In the genomic region with DNA sequence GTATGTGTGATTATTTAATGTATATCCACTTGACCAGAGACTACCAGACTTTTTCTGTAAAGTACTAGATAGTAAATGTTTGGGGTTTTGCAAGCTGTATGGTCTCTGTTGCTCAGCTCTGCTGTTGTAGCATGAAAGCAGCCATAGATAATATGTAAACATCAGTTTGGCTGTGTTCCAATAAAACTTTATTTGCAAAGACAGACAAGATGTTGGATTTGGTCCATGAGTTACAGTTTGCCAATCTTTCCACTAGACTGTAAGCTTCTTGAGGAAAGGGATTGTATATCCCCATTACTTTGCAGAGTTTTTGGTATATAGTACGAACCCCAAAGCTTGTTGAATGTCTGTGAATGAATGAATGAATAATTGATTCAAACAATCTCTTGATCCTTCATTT, we compare ENCODE assay signal across 17 cellular contexts. TPM values are rescaled to one million over a fixed set of nuclear protein-coding genes. Genes with fewer than 3 reads are reported as not detected.
DNase-seq lines count a peak whose midpoint lies in the region; ATAC-seq and TF ChIP-seq lines count a peak whose summit lies in the region.
"Had no signal": no experiment of that assay in that cellular context is flagged by ENCODE, and none has a peak within 500 bp of the region (broad histone marks: within the 10 kb centered on the region; RNA-seq: fewer than 3 reads in every experiment).

No MANE protein-coding gene starts in this region.

- H3K9me3 ChIP-seq in IMR-90 (ENCODE audit: control insufficient read depth, insufficient read depth, low read length) = no peaks in the 10 kb centered on the region
- H3K9me3 ChIP-seq: SJSA1 had no signal

- no peak overlapping the region for H3K4me3 Mint-ChIP-seq in activated T-cell treated with anti-CD3 and anti-CD28 coated beads, Interleukin-2, amount 50 U/mL, for 24 hours
- H3K4me3 Mint-ChIP-seq in activated T-helper 17 cell treated with anti-CD3 and anti-CD28 coated beads, Interleukin-2, amount 50 U/mL, for 72 hours = peak overlapping the region; percentile 72
- H3K4me3 Mint-ChIP-seq in memory B cell (no peak overlapping the region), mesothelial cell of epicardium (no peak overlapping the region)
- H3K4me3 Mint-ChIP-seq: CD4-positive, alpha-beta T cell had no signal

- no peak overlapping the region for H2BK15ac ChIP-seq in IMR-90 (ENCODE audit: low read depth, low read length)

- no peak overlapping the region for H2BK20ac ChIP-seq in IMR-90 (ENCODE audit: low read depth, low read length)

- POLR2A ChIA-PET in IMR-90 (lab: Charles Lee; ENCODE audit: unreplicated experiment) = no interaction called here

- no peak for DNase-seq in activated T-cell treated with anti-CD3 and anti-CD28 coated beads, Interleukin-2, amount 50 U/mL, for 24 hours
- no peak for DNase-seq in activated T-cell treated with anti-CD3 and anti-CD28 coated beads, Interleukin-2, amount 50 U/mL, for 48 hours
- DNase-seq in IMR-90 = peak; percentile 15
- no peak for DNase-seq in memory B cell (ENCODE audit: low spot score in 2 of 2)
- DNase-seq in mesothelial cell of epicardium (ENCODE audit: low spot score in 2 of 2, unreplicated experiment in 2 of 2) = no peak
- no peak for DNase-seq in NCI-H82 treated with DMSO at 0.1 percent for 48 hours (lab: John Stamatoyannopoulos, UW; ENCODE audit: unreplicated experiment)
- DNase-seq: Calu3; CD4-positive, alpha-beta T cell; GM23248; Karpas-422; NCI-H1105 treated with DMSO at 0.1 percent for 48 hours; NCI-H1930; NCI-H510A treated with DMSO at 0.1 percent for 48 hours had no signal

- intact Hi-C loops in IMR-90 (cut with micrococcal nuclease) = no loop called here

- no peaks in the 10 kb centered on the region for H3K9me3 Mint-ChIP-seq in activated T-cell treated with anti-CD3 and anti-CD28 coated beads, Interleukin-2, amount 50 U/mL, for 24 hours
- no peaks in the 10 kb centered on the region for H3K9me3 Mint-ChIP-seq in activated T-helper 17 cell treated with anti-CD3 and anti-CD28 coated beads, Interleukin-2, amount 50 U/mL, for 72 hours
- H3K9me3 Mint-ChIP-seq in memory B cell (no peaks in the 10 kb centered on the region), mesothelial cell of epicardium (no peaks in the 10 kb centered on the region)
- H3K9me3 Mint-ChIP-seq: CD4-positive, alpha-beta T cell had no signal

- no peak overlapping the region for H2AK5ac ChIP-seq in IMR-90 (ENCODE audit: low read depth, low read length)

- no peak overlapping the region for H2AK9ac ChIP-seq in IMR-90 (replicated peaks; ENCODE audit: low read depth, low read length, poor library complexity)

- CTCF ChIA-PET in IMR-90 (lab: Yijun Ruan, JAX) = no interaction called here

- no peak overlapping the region for H3K4me3 ChIP-seq in IMR-90 (ENCODE audit: insufficient read depth, low read depth, low read length)
- H3K4me3 ChIP-seq: GM23248, SJSA1 had no signal

- peaks cover 92% of the 10 kb centered on the region for H3K36me3 Mint-ChIP-seq in activated T-cell treated with anti-CD3 and anti-CD28 coated beads, Interleukin-2, amount 50 U/mL, for 24 hours (ENCODE audit: low read depth)
- peaks cover 100% of the 10 kb centered on the region for H3K36me3 Mint-ChIP-seq in activated T-helper 17 cell treated with anti-CD3 and anti-CD28 coated beads, Interleukin-2, amount 50 U/mL, for 72 hours (ENCODE audit: low read depth)
- H3K36me3 Mint-ChIP-seq in memory B cell (peaks cover 31% of the 10 kb centered on the region), mesothelial cell of epicardium (peaks cover 37% of the 10 kb centered on the region)

- no peak overlapping the region for H3K56ac ChIP-seq in IMR-90 (ENCODE audit: extremely low read depth, insufficient read depth, low read length)

- no peak overlapping the region for H3K4me2 ChIP-seq in IMR-90 (ENCODE audit: low read depth, low read length)

- H3K18ac ChIP-seq in IMR-90 (ENCODE audit: low read depth, low read length) = no peak overlapping the region

- no peak overlapping the region for H2BK5ac ChIP-seq in IMR-90 (ENCODE audit: low read depth, low read length, poor library complexity, severe bottlenecking)

- H3K9ac ChIP-seq in IMR-90 (ENCODE audit: low read depth, low read length) = no peak overlapping the region
- H3K9ac ChIP-seq: GM23248 had no signal

- H3K14ac ChIP-seq in IMR-90 (replicated peaks; ENCODE audit: low read depth, low read length) = no peak overlapping the region

- TF ChIP-seq CTCF in IMR-90 (conservative IDR thresholded peaks at IDR 0.05; ENCODE audit: low read depth, low read length) = no peak
- TF ChIP-seq CTCF in mesothelial cell of epicardium (IDR thresholded peaks at IDR 0.05; ENCODE audit: unreplicated experiment) = no peak

- H2BK120ac ChIP-seq in IMR-90 (ENCODE audit: low read depth, low read length) = no peak overlapping the region

- peaks cover 12% of the 10 kb centered on the region for H3K36me3 ChIP-seq in IMR-90 (ENCODE audit: control insufficient read depth, insufficient read depth, low read length)

- dilution Hi-C loops in IMR-90 (cut with HindIII; ENCODE audit: low sequenced_read_pairs, unreplicated experiment) = no loop called here

- H3K23ac ChIP-seq in IMR-90 (ENCODE audit: low read depth, low read length) = no peak overlapping the region

- H3K27ac Mint-ChIP-seq in activated T-cell treated with anti-CD3 and anti-CD28 coated beads, Interleukin-2, amount 50 U/mL, for 24 hours = peak overlapping the region; percentile 97
- peak overlapping the region; percentile 94 for H3K27ac Mint-ChIP-seq in activated T-helper 17 cell treated with anti-CD3 and anti-CD28 coated beads, Interleukin-2, amount 50 U/mL, for 72 hours
- H3K27ac Mint-ChIP-seq in memory B cell (peak overlapping the region; percentile 46), mesothelial cell of epicardium (no peak overlapping the region)

- in situ Hi-C loops in IMR-90 (cut with MboI; ENCODE audit: low sequenced_read_pairs) = no loop called here

- H3K4me1 ChIP-seq in IMR-90 (ENCODE audit: control insufficient read depth, insufficient read depth, low read length) = no peaks in the 10 kb centered on the region
- H3K4me1 ChIP-seq: SJSA1 had no signal

- H2AFZ ChIP-seq in IMR-90 (replicated peaks; ENCODE audit: low read length, poor library complexity) = no peak overlapping the region
- H2AFZ ChIP-seq: GM23248 had no signal

- no peak for TF ChIP-seq RAD21 in IMR-90 (IDR thresholded peaks at IDR 0.05; ENCODE audit: low read length)

- ATAC-seq in IMR-90 (ENCODE audit: low read depth) (no peak), memory B cell (ENCODE audit: low read depth) (no peak), HG03460 (IDR thresholded peaks at IDR 0.05; ENCODE audit: unreplicated experiment) (no peak)
- no peak for ATAC-seq in activated T-helper 17 cell treated with anti-CD3 and anti-CD28 coated beads, Interleukin-2, amount 50 U/mL, for 72 hours (replicated peaks)
- ATAC-seq: HCT116 had no signal

- no peaks in the 10 kb centered on the region for H4K20me1 ChIP-seq in IMR-90 (ENCODE audit: insufficient read depth, low read length)

- H4K8ac ChIP-seq in IMR-90 (ENCODE audit: low read depth in 2 of 2, low read length in 2 of 2) = no peak overlapping the region

- no peaks in the 10 kb centered on the region for H3K79me1 ChIP-seq in IMR-90 (ENCODE audit: low read depth in 1 of 2, low read length in 2 of 2)

- H3K27me3 ChIP-seq in IMR-90 (ENCODE audit: control insufficient read depth, insufficient read depth, low read length) = no peaks in the 10 kb centered on the region
- H3K27me3 ChIP-seq: SJSA1 had no signal

- no peak overlapping the region for H3K27ac ChIP-seq in IMR-90 (ENCODE audit: insufficient read depth, low read length)
- H3K27ac ChIP-seq: GM23248, SJSA1 had no signal

- no peak overlapping the region for H4K5ac ChIP-seq in IMR-90 (ENCODE audit: low read depth, low read length)

- no peak for TF ChIP-seq POLR2A in IMR-90 (IDR thresholded peaks at IDR 0.05; ENCODE audit: low read depth, low read length)

- no peak overlapping the region for H4K91ac ChIP-seq in IMR-90 (ENCODE audit: insufficient read depth, low read depth, low read length)

- no peaks in the 10 kb centered on the region for H3K9me1 ChIP-seq in IMR-90 (ENCODE audit: insufficient read depth, low read length)

- peaks cover 59% of the 10 kb centered on the region for H3K4me1 Mint-ChIP-seq in activated T-cell treated with anti-CD3 and anti-CD28 coated beads, Interleukin-2, amount 50 U/mL, for 24 hours (ENCODE audit: low read depth)
- peaks cover 21% of the 10 kb centered on the region for H3K4me1 Mint-ChIP-seq in activated T-helper 17 cell treated with anti-CD3 and anti-CD28 coated beads, Interleukin-2, amount 50 U/mL, for 72 hours
- peaks cover 23% of the 10 kb centered on the region for H3K4me1 Mint-ChIP-seq in memory B cell
- peaks cover 2% of the 10 kb centered on the region for H3K4me1 Mint-ChIP-seq in mesothelial cell of epicardium

- H3K27me3 Mint-ChIP-seq in activated T-cell treated with anti-CD3 and anti-CD28 coated beads, Interleukin-2, amount 50 U/mL, for 24 hours = no peaks in the 10 kb centered on the region
- no peaks in the 10 kb centered on the region for H3K27me3 Mint-ChIP-seq in activated T-helper 17 cell treated with anti-CD3 and anti-CD28 coated beads, Interleukin-2, amount 50 U/mL, for 72 hours
- H3K27me3 Mint-ChIP-seq in memory B cell = no peaks in the 10 kb centered on the region
- no peaks in the 10 kb centered on the region for H3K27me3 Mint-ChIP-seq in mesothelial cell of epicardium (ENCODE audit: low read depth)
- H3K27me3 Mint-ChIP-seq: CD4-positive, alpha-beta T cell had no signal

- no peak overlapping the region for H3K4ac ChIP-seq in IMR-90 (ENCODE audit: low read depth, low read length)

- BruUV-seq in IMR-90 (replicated peaks; lab: Mats Ljungman, UMichigan) = no TSS peak

- WGBS in IMR-90 (ENCODE audit: extremely low coverage in 2 of 2, insufficient read length in 1 of 2), 2 experiments = no CpG with 5 or more reads among the region's 1 CpG

TF ChIP-seq in IMR-90, 13 proteins besides CTCF, POLR2A, EP300 and RAD21:
- TF ChIP-seq CEBPB (IDR thresholded peaks at IDR 0.05; ENCODE audit: low read depth, low read length) (no peak), MAZ (IDR thresholded peaks at IDR 0.05; ENCODE audit: borderline replicate concordance, low read depth, low read length) (no peak), MAFK (IDR thresholded peaks at IDR 0.05; ENCODE audit: low read depth, low read length) (no peak)

RNA-seq across cellular contexts. Expression of a gene that starts 17.2 kb away (rescaled TPM):
- total RNA-seq in IMR-90 (2012; rRNA removed) = 4.3 and 5.3 TPM in 2 replicates
- 1.2 and 1.3 TPM in 2 replicates for polyA plus RNA-seq in IMR-90 (2012; rRNA removed)
- 0.12 and 0.21 TPM in 2 replicates for polyA plus RNA-seq in IMR-90 (2012; cell fraction: cytosol; rRNA removed)
- 0.38 and 3.6 TPM in 2 replicates for polyA plus RNA-seq in IMR-90 (2012; cell fraction: nucleus; rRNA removed; ENCODE audit: low replicate concordance)
- 10 to 100 TPM; 13.9 to 60.1 TPM for total RNA-seq in activated T-helper 17 cell treated with anti-CD3 and anti-CD28 coated beads, Interleukin-2, amount 50 U/mL, for 72 hours
- total RNA-seq in mesothelial cell of epicardium = 27.8 to 29.8 TPM (median 29.4 TPM) in 3 replicates
